ENCODE assay signal across 1 cellular context in the genomic region with DNA sequence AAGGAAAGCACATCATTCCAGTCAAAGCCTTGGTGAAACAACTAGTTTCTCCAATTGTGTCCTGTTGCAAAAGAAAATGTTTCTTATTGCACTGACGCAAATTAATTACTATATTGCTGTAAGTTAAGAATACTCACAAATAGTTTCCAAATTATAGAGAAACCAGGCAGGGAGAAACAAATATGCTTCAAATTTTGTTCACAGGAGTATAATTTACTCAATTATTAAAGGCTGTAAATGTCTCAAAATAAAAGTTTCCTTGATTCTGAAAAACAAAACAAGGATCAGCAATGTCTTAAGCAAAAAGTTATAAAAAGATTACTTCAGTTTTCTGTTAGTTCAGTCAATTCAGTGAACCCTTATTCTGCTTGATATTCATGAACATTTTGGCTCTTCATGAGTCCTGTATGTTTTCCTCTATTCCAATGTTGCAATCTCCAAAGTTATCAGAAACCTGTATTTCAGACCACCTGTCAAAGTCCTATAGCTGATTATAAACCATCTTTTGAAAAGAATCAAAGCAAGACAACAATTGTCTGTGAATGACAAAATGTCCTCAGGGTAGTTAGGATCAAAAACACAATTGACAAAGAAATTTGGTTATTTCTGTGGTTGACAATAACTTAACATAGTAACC.
TF ChIP-seq lines count a peak whose summit lies in the region.

No MANE protein-coding gene starts in this region.

TF ChIP-seq in K562, 482 proteins besides CTCF, POLR2A, EP300 and RAD21:
- TF ChIP-seq SRSF7 (optimal IDR thresholded peaks at IDR 0.05; ENCODE audit: low read depth, low read length): no peak
- peak; percentile 64; the same call in 1 of the 2 replicates for TF ChIP-seq TRIM28 (IDR thresholded peaks at IDR 0.05)
- TF ChIP-seq, protein P1, sequence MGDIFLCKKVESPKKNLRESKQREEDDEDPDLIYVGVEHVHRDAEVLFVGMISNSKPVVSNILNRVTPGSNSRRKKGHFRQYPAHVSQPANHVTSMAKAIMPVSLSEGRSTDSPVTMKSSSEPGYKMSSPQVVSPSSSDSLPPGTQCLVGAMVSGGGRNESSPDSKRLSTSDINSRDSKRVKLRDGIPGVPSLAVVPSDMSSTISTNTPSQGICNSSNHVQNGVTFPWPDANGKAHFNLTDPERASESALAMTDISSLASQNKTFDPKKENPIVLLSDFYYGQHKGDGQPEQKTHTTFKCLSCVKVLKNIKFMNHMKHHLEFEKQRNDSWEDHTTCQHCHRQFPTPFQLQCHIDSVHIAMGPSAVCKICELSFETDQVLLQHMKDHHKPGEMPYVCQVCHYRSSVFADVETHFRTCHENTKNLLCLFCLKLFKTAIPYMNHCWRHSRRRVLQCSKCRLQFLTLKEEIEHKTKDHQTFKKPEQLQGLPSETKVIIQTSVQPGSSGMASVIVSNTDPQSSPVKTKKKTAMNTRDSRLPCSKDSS (IDR thresholded peaks at IDR 0.05; ENCODE audit: low read depth, partially characterized antibody): peak; percentile 46
- TF ChIP-seq, protein P2, sequence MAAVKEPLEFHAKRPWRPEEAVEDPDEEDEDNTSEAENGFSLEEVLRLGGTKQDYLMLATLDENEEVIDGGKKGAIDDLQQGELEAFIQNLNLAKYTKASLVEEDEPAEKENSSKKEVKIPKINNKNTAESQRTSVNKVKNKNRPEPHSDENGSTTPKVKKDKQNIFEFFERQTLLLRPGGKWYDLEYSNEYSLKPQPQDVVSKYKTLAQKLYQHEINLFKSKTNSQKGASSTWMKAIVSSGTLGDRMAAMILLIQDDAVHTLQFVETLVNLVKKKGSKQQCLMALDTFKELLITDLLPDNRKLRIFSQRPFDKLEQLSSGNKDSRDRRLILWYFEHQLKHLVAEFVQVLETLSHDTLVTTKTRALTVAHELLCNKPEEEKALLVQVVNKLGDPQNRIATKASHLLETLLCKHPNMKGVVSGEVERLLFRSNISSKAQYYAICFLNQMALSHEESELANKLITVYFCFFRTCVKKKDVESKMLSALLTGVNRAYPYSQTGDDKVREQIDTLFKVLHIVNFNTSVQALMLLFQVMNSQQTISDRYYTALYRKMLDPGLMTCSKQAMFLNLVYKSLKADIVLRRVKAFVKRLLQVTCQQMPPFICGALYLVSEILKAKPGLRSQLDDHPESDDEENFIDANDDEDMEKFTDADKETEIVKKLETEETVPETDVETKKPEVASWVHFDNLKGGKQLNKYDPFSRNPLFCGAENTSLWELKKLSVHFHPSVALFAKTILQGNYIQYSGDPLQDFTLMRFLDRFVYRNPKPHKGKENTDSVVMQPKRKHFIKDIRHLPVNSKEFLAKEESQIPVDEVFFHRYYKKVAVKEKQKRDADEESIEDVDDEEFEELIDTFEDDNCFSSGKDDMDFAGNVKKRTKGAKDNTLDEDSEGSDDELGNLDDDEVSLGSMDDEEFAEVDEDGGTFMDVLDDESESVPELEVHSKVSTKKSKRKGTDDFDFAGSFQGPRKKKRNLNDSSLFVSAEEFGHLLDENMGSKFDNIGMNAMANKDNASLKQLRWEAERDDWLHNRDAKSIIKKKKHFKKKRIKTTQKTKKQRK (IDR thresholded peaks at IDR 0.05; ENCODE audit: borderline replicate concordance, low read depth, low read length): peak; percentile 66; the same call in 1 of the 2 replicates
- no peak for TF ChIP-seq LEF1 (IDR thresholded peaks at IDR 0.05)
- no peak for TF ChIP-seq FOSL1 (tag; conservative IDR thresholded peaks at IDR 0.05)
- peak in 1 of 2 experiments; percentile 80; a peak in 2 of 3 replicates for TF ChIP-seq CBX3 (IDR thresholded peaks at IDR 0.05; ENCODE audit: borderline replicate concordance in 1 of 2, low read length in 2 of 2)
- TF ChIP-seq KDM5B (IDR thresholded peaks at IDR 0.05; ENCODE audit: insufficient replicate concordance, low read depth, low read length): no peak
- TF ChIP-seq, protein P3, sequence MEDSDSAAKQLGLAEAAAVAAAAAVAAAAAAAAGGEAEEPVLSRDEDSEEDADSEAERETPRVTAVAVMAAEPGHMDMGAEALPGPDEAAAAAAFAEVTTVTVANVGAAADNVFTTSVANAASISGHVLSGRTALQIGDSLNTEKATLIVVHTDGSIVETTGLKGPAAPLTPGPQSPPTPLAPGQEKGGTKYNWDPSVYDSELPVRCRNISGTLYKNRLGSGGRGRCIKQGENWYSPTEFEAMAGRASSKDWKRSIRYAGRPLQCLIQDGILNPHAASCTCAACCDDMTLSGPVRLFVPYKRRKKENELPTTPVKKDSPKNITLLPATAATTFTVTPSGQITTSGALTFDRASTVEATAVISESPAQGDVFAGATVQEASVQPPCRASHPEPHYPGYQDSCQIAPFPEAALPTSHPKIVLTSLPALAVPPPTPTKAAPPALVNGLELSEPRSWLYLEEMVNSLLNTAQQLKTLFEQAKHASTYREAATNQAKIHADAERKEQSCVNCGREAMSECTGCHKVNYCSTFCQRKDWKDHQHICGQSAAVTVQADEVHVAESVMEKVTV (CRISPR knock-in tag; IDR thresholded peaks at IDR 0.05): no peak
- TF ChIP-seq RBM17 (IDR thresholded peaks at IDR 0.05; ENCODE audit: borderline replicate concordance, low read depth, low read length): no peak
- TF ChIP-seq, protein P4, sequence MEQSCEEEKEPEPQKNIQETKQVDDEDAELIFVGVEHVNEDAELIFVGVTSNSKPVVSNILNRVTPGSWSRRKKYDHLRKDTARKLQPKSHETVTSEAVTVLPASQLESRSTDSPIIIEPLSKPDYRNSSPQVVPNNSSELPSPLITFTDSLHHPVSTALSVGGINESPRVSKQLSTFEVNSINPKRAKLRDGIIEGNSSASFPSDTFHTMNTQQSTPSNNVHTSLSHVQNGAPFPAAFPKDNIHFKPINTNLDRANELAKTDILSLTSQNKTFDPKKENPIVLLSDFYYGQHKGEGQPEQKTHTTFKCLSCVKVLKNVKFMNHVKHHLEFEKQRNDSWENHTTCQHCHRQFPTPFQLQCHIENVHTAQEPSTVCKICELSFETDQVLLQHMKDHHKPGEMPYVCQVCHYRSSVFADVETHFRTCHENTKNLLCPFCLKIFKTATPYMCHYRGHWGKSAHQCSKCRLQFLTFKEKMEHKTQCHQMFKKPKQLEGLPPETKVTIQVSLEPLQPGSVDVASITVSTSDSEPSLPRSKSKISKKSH (CRISPR knock-in tag; IDR thresholded peaks at IDR 0.05): 0 out of 2 replicates have a peak, but pooled peaks have one; percentile 28
TF ChIP-seq in K562: peak in this region for 5.
